In the genomic region with DNA sequence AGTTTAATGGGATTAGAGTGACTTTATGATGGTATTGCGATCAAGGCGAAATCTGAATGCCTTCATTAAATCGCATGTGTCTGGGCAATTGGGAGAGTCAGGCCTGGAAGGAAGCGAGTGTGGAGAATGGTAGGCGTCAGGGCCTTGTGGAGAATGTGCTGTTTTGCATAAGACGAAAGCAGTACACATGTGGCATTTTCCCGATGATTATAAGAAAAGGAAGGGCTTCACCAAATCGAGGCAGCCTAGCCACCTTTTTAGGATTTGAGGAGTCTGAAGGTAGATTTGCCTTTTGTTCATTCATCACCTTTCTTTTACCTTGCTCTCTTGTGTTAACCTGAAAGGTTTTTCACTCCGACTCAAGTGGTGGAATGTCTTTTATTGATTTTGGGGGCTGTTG, we compare ENCODE assay signal across 12 cellular contexts. TPM values are rescaled to one million over a fixed set of nuclear protein-coding genes. Genes with fewer than 3 reads are reported as not detected.
DNase-seq lines count a peak whose midpoint lies in the region; ATAC-seq and TF ChIP-seq lines count a peak whose summit lies in the region.
"Had no signal": no experiment of that assay in that cellular context is flagged by ENCODE, and none has a peak within 500 bp of the region (broad histone marks: within the 10 kb centered on the region; RNA-seq: fewer than 3 reads in every experiment).

No MANE protein-coding gene starts in this region.

- H3K4me1 Mint-ChIP-seq in nephron progenitor cell = peaks cover 88% of the 10 kb centered on the region

- peak overlapping the region; percentile 100 for H3K27ac ChIP-seq in cardiac muscle cell
- peak overlapping the region; percentile 95 to 99 for H3K27ac ChIP-seq in uterus

- H3K4me3 ChIP-seq in cardiac muscle cell (peak overlapping the region; percentile 26), uterus (peak overlapping the region in 1 of 2 donors; percentile 3)

- intact Hi-C loops in Right ventricle myocardium superior (cut with DNase I) (no loop called here), uterus (cut with DNase I; ENCODE audit: low total_unique reads) (no loop called here)

- TF ChIP-seq CTCF in cardiac muscle cell (IDR thresholded peaks at IDR 0.05; ENCODE audit: low read depth, low read length) (no peak), nephron progenitor cell (IDR thresholded peaks at IDR 0.05) (no peak), uterus (IDR thresholded peaks at IDR 0.05) (no peak)

- no peaks in the 10 kb centered on the region for H3K27me3 Mint-ChIP-seq in nephron progenitor cell (ENCODE audit: low read depth, poor library complexity)

- peaks cover 15% of the 10 kb centered on the region for H3K36me3 ChIP-seq in cardiac muscle cell
- no peaks in the 10 kb centered on the region for H3K36me3 ChIP-seq in uterus

- DNase-seq in cardiac muscle cell (ENCODE audit: low read depth in 1 of 2, low spot score in 1 of 2) (no peak), Right ventricle myocardium superior (no peak), dermis blood vessel endothelial cell (peak; percentile 21), nephron progenitor cell (no peak), uterus (no peak), NCI-H2171 (lab: John Stamatoyannopoulos, UW) (no peak), NCI-H69 (lab: John Stamatoyannopoulos, UW) (no peak), KG1 (lab: John Stamatoyannopoulos, UW) (no peak)
- DNase-seq: activated T-cell treated with anti-CD3 and anti-CD28 coated beads, Interleukin-2, amount 50 U/mL, for 48 hours; NCI-H1694; stimulated activated CD4-positive, alpha-beta T cell treated with anti-CD3 and anti-CD28 coated beads, Interleukin-4, amount 100 ng/mL, for 24 hours; T-cell had no signal

- peak overlapping the region; percentile 89 for H3K4me3 Mint-ChIP-seq in nephron progenitor cell

- ATAC-seq in Right ventricle myocardium superior (ENCODE audit: poor library complexity) = no peak
- ATAC-seq: T-cell had no signal

- TF ChIP-seq POLR2A in uterus (IDR thresholded peaks at IDR 0.05) = no peak

- peak overlapping the region; percentile 99 for H3K27ac Mint-ChIP-seq in nephron progenitor cell

- H3K9me3 ChIP-seq in cardiac muscle cell (ENCODE audit: low read depth) (no peaks in the 10 kb centered on the region), uterus (no peaks in the 10 kb centered on the region)

- H3K27me3 ChIP-seq in cardiac muscle cell (no peaks in the 10 kb centered on the region), uterus (no peaks in the 10 kb centered on the region)

- peaks cover 9% of the 10 kb centered on the region for H3K9me3 Mint-ChIP-seq in nephron progenitor cell

- H3K4me1 ChIP-seq in cardiac muscle cell (ENCODE audit: low read depth) (peaks cover 73% of the 10 kb centered on the region), uterus (no peaks in the 10 kb centered on the region)

- peaks cover 52% of the 10 kb centered on the region for H3K36me3 Mint-ChIP-seq in nephron progenitor cell (ENCODE audit: low read depth)

RNA-seq across cellular contexts. Expression of gene ZNF532, which starts 1.0 kb away (rescaled TPM):
- 66.5 and 108 TPM in 2 replicates for total RNA-seq in cardiac muscle cell
- polyA plus RNA-seq in cardiac muscle cell = 28.2 and 42.0 TPM in 2 replicates
- 53.3 TPM for total RNA-seq in Right ventricle myocardium superior
- 57.2 and 80.3 TPM in 2 replicates for total RNA-seq in dermis blood vessel endothelial cell
- 100 to 1,000 TPM in 2 of 4 donors, 10 to 100 TPM in 2; 32.4 to 174 (median 127) TPM for total RNA-seq in uterus
